14 cellular contexts compared by ENCODE assay signal in genomic region chr6:90168693-90169131, GRCh38.
DNase-seq lines count a peak whose midpoint lies in the region; ATAC-seq, FAIRE-seq and TF ChIP-seq lines count a peak whose summit lies in the region.
"Had no signal": no experiment of that assay in that cellular context is flagged by ENCODE, and none has a peak within 500 bp of the region (broad histone marks: within the 10 kb centered on the region; RNA-seq: fewer than 3 reads in every experiment).

No MANE protein-coding gene starts in this region.

- H3K9me2 ChIP-seq in SK-N-SH = no peaks in the 10 kb centered on the region

- no peak overlapping the region for H2AFZ ChIP-seq in SK-N-SH (ENCODE audit: low read depth)

- H3F3A ChIP-seq in SK-N-SH (replicated peaks; ENCODE audit: insufficient read depth) = no peaks in the 10 kb centered on the region

- in situ Hi-C loops in gastrocnemius medialis (cut with MboI; ENCODE audit: low sequenced_read_pairs in 4 of 4) = no loop called here

- H3K9me3 Mint-ChIP-seq in immature natural killer cell = no peaks in the 10 kb centered on the region

- no peak for FAIRE-seq in kidney (lab: Jason Lieb, UNC)

- no peaks in the 10 kb centered on the region for H3K79me2 ChIP-seq in SK-N-SH (ENCODE audit: insufficient read depth)

- intact Hi-C loops in gastrocnemius medialis (cut with DNase I; ENCODE audit: low total_unique reads) (no loop called here), kidney (cut with DNase I) (no loop called here)

- no peak overlapping the region for H3K4me3 Mint-ChIP-seq in immature natural killer cell

- DNase-seq in GM04503 (ENCODE audit: low read depth) = peak; percentile 7
- no peak for DNase-seq in SK-N-SH
- peak; percentile 9 for DNase-seq in fibroblast of the conjunctiva (ENCODE audit: low read depth)
- no peak for DNase-seq in gastrocnemius medialis
- no peak for DNase-seq in immature natural killer cell
- DNase-seq in amniotic stem cell (lab: John Stamatoyannopoulos, UW) = no peak
- DNase-seq in kidney = no peak
- DNase-seq: amygdala, esophagus squamous epithelium, NCI-H187, retina, T-helper 2 cell, transverse colon had no signal

- no peak for TF ChIP-seq RAD21 in SK-N-SH (IDR thresholded peaks at IDR 0.05; ENCODE audit: low read length)

- H3K9ac ChIP-seq in SK-N-SH (no peak overlapping the region), kidney (ENCODE audit: low read length in 2 of 2) (no peak overlapping the region)

- ATAC-seq in gastrocnemius medialis = no peak

- no peak overlapping the region for H3K4me2 ChIP-seq in SK-N-SH

- TF ChIP-seq POLR2A in gastrocnemius medialis (IDR thresholded peaks at IDR 0.05) = no peak

- TF ChIP-seq CTCF in SK-N-SH (IDR thresholded peaks at IDR 0.05) (no peak), gastrocnemius medialis (IDR thresholded peaks at IDR 0.05 in 4 of 5, conservative IDR thresholded peaks at IDR 0.05 in 1 of 5) (no peak), kidney (IDR thresholded peaks at IDR 0.05; ENCODE audit: borderline replicate concordance, extremely low read depth, insufficient read depth) (no peak)

- H3K27me3 ChIP-seq in SK-N-SH (ENCODE audit: insufficient read depth) = no peaks in the 10 kb centered on the region
- H3K27me3 ChIP-seq in gastrocnemius medialis = no peaks in the 10 kb centered on the region
- H3K27me3 ChIP-seq: esophagus squamous epithelium, transverse colon had no signal

- H3K27ac ChIP-seq in SK-N-SH (ENCODE audit: low read depth in 2 of 2, low read length in 1 of 2) (no peak overlapping the region; a peak in 1 of 4 replicates), gastrocnemius medialis (peak overlapping the region; percentile 73 to 77 (median 75)), kidney (ENCODE audit: low read depth in 2 of 2, low read length in 2 of 2) (no peak overlapping the region)
- H3K27ac ChIP-seq: esophagus squamous epithelium, transverse colon had no signal

- no peak overlapping the region for H3K4me3 ChIP-seq in SK-N-SH (ENCODE audit: low read depth in 2 of 2, low read length in 1 of 2)
- H3K4me3 ChIP-seq in gastrocnemius medialis = no peak overlapping the region
- no peak overlapping the region for H3K4me3 ChIP-seq in kidney (ENCODE audit: low read length in 2 of 2)
- H3K4me3 ChIP-seq: esophagus squamous epithelium, lung, transverse colon had no signal

- CTCF ChIA-PET in SK-N-SH (lab: Yijun Ruan, JAX) = no interaction called here

- H3K9me3 ChIP-seq in SK-N-SH = no peaks in the 10 kb centered on the region
- no peaks in the 10 kb centered on the region for H3K9me3 ChIP-seq in gastrocnemius medialis
- no peaks in the 10 kb centered on the region for H3K9me3 ChIP-seq in kidney (ENCODE audit: control insufficient read depth in 1 of 2, low read length in 2 of 2)
- H3K9me3 ChIP-seq: esophagus squamous epithelium, transverse colon had no signal

- H4K20me1 ChIP-seq in SK-N-SH (ENCODE audit: insufficient read depth) = no peaks in the 10 kb centered on the region

- POLR2A ChIA-PET in SK-N-SH (lab: Yijun Ruan, JAX) = no interaction called here

- H3K36me3 Mint-ChIP-seq in immature natural killer cell = peaks cover 0 to 6% (median 2%) of the 10 kb centered on the region in 3 donors

- H3K4me1 ChIP-seq in SK-N-SH (ENCODE audit: control insufficient read depth in 1 of 2, insufficient read depth in 2 of 2, low read depth in 1 of 2, low read length in 1 of 2) (peaks cover 0 to 6% of the 10 kb centered on the region in 2 experiments; a peak in 1 of 4 replicates), gastrocnemius medialis (peaks cover 29 to 36% of the 10 kb centered on the region in 2 donors), kidney (ENCODE audit: control insufficient read depth in 1 of 2, insufficient read depth in 1 of 2, low read depth in 1 of 2, low read length in 2 of 2) (no peaks in the 10 kb centered on the region)

- H3K36me3 ChIP-seq in SK-N-SH (replicated peaks in 1 of 2; ENCODE audit: control insufficient read depth in 1 of 2, insufficient read depth in 2 of 2, low read length in 1 of 2) (no peaks in the 10 kb centered on the region), gastrocnemius medialis (no peaks in the 10 kb centered on the region), kidney (ENCODE audit: control insufficient read depth in 1 of 2, insufficient read depth in 2 of 2, low read length in 2 of 2) (no peaks in the 10 kb centered on the region)
- H3K36me3 ChIP-seq: esophagus squamous epithelium, transverse colon had no signal

- peaks cover 1 to 4% (median 3%) of the 10 kb centered on the region in 3 donors for H3K27me3 Mint-ChIP-seq in immature natural killer cell (ENCODE audit: low read depth in 3 of 3)

- peaks cover 10 to 15% of the 10 kb centered on the region in 2 donors for H3K4me1 Mint-ChIP-seq in immature natural killer cell

- H3K27ac Mint-ChIP-seq in immature natural killer cell = no peak overlapping the region

- 28% methylated on average over 4 of the region's 4 CpGs for WGBS in SK-N-SH (ENCODE audit: low lambda C conversion rate)

- TF ChIP-seq EP300 in SK-N-SH (IDR thresholded peaks at IDR 0.05; ENCODE audit: borderline replicate concordance in 1 of 2, low read depth in 1 of 2, low read length in 1 of 2) = no peak

TF ChIP-seq in SK-N-SH, 30 proteins besides CTCF, POLR2A, EP300 and RAD21:
- peak; percentile 30; the same call in 1 of the 2 replicates for TF ChIP-seq NFIC (IDR thresholded peaks at IDR 0.05; ENCODE audit: borderline replicate concordance)
- peak; percentile 32; the same call in 1 of the 2 replicates for TF ChIP-seq FOSL2 (IDR thresholded peaks at IDR 0.05; ENCODE audit: borderline replicate concordance, low read depth)
- TF ChIP-seq JUND (IDR thresholded peaks at IDR 0.05) = peak; percentile 38; the same call in 1 of the 2 replicates
- no peak for TF ChIP-seq GABPA (IDR thresholded peaks at IDR 0.05; ENCODE audit: low read depth)

Comparison
In these comparisons a context has a peak if more than half of its experiments do, and no peak if none do; other contexts are left out.
1. DNase-seq: peak in GM04503 (single experiment) and fibroblast of the conjunctiva (single experiment); none in SK-N-SH (single experiment), gastrocnemius medialis (0 of 2), immature natural killer cell (0 of 3), amniotic stem cell (single experiment) and kidney (single experiment).
2. H3K27ac ChIP-seq: peak in gastrocnemius medialis (4 of 4); none in SK-N-SH (0 of 2) and kidney (0 of 2).